Comparison of ENCODE assay signal across 1 cellular context in the genomic region with DNA sequence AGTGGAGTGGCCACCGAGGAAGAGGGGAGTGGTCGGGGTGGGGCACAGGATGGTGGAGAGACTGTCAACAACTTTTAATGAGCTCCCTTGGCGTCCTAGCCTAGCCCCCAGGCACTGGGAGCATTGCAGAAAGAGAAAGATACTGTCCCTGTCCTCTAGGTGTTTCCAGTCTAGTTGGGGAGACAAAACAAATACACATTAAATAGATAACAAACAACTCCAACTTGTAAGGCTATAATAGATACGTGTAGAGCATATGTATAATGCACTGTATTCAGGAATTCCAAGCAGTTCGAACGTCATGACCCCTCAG.
TF ChIP-seq lines count a peak whose summit lies in the region.

No MANE protein-coding gene starts in this region.

TF ChIP-seq in SK-N-SH treated with all-trans-retinoic acid at 6 μM for 48 hours, 23 proteins besides CTCF, POLR2A, EP300 and RAD21 (continued from another document):
- TF ChIP-seq, protein P1, sequence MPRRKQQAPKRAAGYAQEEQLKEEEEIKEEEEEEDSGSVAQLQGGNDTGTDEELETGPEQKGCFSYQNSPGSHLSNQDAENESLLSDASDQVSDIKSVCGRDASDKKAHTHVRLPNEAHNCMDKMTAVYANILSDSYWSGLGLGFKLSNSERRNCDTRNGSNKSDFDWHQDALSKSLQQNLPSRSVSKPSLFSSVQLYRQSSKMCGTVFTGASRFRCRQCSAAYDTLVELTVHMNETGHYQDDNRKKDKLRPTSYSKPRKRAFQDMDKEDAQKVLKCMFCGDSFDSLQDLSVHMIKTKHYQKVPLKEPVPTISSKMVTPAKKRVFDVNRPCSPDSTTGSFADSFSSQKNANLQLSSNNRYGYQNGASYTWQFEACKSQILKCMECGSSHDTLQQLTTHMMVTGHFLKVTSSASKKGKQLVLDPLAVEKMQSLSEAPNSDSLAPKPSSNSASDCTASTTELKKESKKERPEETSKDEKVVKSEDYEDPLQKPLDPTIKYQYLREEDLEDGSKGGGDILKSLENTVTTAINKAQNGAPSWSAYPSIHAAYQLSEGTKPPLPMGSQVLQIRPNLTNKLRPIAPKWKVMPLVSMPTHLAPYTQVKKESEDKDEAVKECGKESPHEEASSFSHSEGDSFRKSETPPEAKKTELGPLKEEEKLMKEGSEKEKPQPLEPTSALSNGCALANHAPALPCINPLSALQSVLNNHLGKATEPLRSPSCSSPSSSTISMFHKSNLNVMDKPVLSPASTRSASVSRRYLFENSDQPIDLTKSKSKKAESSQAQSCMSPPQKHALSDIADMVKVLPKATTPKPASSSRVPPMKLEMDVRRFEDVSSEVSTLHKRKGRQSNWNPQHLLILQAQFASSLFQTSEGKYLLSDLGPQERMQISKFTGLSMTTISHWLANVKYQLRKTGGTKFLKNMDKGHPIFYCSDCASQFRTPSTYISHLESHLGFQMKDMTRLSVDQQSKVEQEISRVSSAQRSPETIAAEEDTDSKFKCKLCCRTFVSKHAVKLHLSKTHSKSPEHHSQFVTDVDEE (CRISPR knock-in tag; IDR thresholded peaks at IDR 0.05) = no peak
- TF ChIP-seq TCF4 (CRISPR knock-in tag; IDR thresholded peaks at IDR 0.05; ENCODE audit: borderline replicate concordance) (no peak), ZFP30 (CRISPR knock-in tag; IDR thresholded peaks at IDR 0.05) (no peak), ZC3H10 (CRISPR knock-in tag; IDR thresholded peaks at IDR 0.05) (no peak), GLIS3 (CRISPR knock-in tag; IDR thresholded peaks at IDR 0.05) (no peak)
